Comparison of ENCODE assay signal across 22 cellular contexts in genomic region chr13:23467932-23468278, GRCh38. TPM values are rescaled to one million over a fixed set of nuclear protein-coding genes. Genes with fewer than 3 reads are reported as not detected.
DNase-seq lines count a peak whose midpoint lies in the region; ATAC-seq and TF ChIP-seq lines count a peak whose summit lies in the region.
"Had no signal": no experiment of that assay in that cellular context is flagged by ENCODE, and none has a peak within 500 bp of the region (broad histone marks: within the 10 kb centered on the region; RNA-seq: fewer than 3 reads in every experiment).

No MANE protein-coding gene starts in this region.

- peaks cover 10% of the 10 kb centered on the region for H3K9me3 Mint-ChIP-seq in WTC11
- H3K9me3 Mint-ChIP-seq: CD8-positive, alpha-beta T cell had no signal

- H3K4me3 Mint-ChIP-seq in WTC11 = no peak overlapping the region
- H3K4me3 Mint-ChIP-seq: CD8-positive, alpha-beta T cell had no signal

- H3K4me1 ChIP-seq in fibroblast of lung (ENCODE audit: control insufficient read depth, extremely low read depth, insufficient read depth, low read length) (peaks cover 9% of the 10 kb centered on the region), trophoblast cell (ENCODE audit: control insufficient read depth in 1 of 2, insufficient read depth in 2 of 2, low read length in 2 of 2) (peaks cover 10 to 20% of the 10 kb centered on the region in 2 experiments)

- peaks cover 25% of the 10 kb centered on the region for H3K27me3 Mint-ChIP-seq in WTC11 (ENCODE audit: low read depth)

- no peaks in the 10 kb centered on the region for H3K36me3 ChIP-seq in fibroblast of lung (ENCODE audit: control insufficient read depth, insufficient read depth, low read length)
- H3K36me3 ChIP-seq in trophoblast cell (ENCODE audit: control insufficient read depth in 1 of 2, insufficient read depth in 2 of 2, low read length in 2 of 2) = no peaks in the 10 kb centered on the region
- H3K36me3 ChIP-seq: SJCRH30 had no signal

- no peak overlapping the region for H3K27ac Mint-ChIP-seq in WTC11
- H3K27ac Mint-ChIP-seq: CD8-positive, alpha-beta T cell had no signal

- CTCF ChIA-PET in WTC11 (lab: Charles Lee) = interaction anchor here (1.0 to 2.5 kb wide), 13 partner anchors 13 to 422 kb away, joined by 3 to 21 read pairs (median 4); partner anchors contain the start of gene MIPEP

- H2AK5ac ChIP-seq in trophoblast cell (ENCODE audit: low read length) = no peak overlapping the region

- H3K27me3 ChIP-seq in fibroblast of lung (ENCODE audit: control insufficient read depth, insufficient read depth, low read length) (no peaks in the 10 kb centered on the region), trophoblast cell (ENCODE audit: insufficient read depth, low read length) (no peaks in the 10 kb centered on the region)
- H3K27me3 ChIP-seq: SJCRH30 had no signal

- no peak overlapping the region for H4K91ac ChIP-seq in trophoblast cell (ENCODE audit: low read depth, low read length)

- no peaks in the 10 kb centered on the region for H3K79me2 ChIP-seq in fibroblast of lung (ENCODE audit: control insufficient read depth, insufficient read depth, low read length)
- no peaks in the 10 kb centered on the region for H3K79me2 ChIP-seq in trophoblast cell (ENCODE audit: control insufficient read depth, insufficient read depth, low read length, poor library complexity)

- TF ChIP-seq CTCF in HFF-Myc (IDR thresholded peaks at IDR 0.05; ENCODE audit: low read depth, low read length, missing control alignments) (no peak), WTC11 (IDR thresholded peaks at IDR 0.05) (no peak), fibroblast of lung (conservative IDR thresholded peaks at IDR 0.05 in 1 of 2, IDR thresholded peaks at IDR 0.05 in 1 of 2; ENCODE audit: low read depth in 1 of 2, low read length in 2 of 2) (no peak)

- DNase-seq in HFF-Myc (ENCODE audit: extremely low read depth, low read depth) (no peak), WTC11 (ENCODE audit: low spot score) (no peak), fibroblast of lung (ENCODE audit: low read depth in 2 of 2) (no peak), trophoblast cell (no peak), NCI-H2171 (lab: John Stamatoyannopoulos, UW) (no peak)
- DNase-seq: CD8-positive, alpha-beta T cell; DMS 273 treated with DMSO at 0.1 percent for 48 hours; DMS79 treated with DMSO at 0.1 percent for 48 hours; GF-D8; Kasumi-1; NCI-H1105; NCI-H2029; NCI-H446 treated with DMSO at 0.1 percent for 48 hours; NCI-H526; PC-9 had no signal

- H2AFZ ChIP-seq in fibroblast of lung (ENCODE audit: low read length) (no peak overlapping the region), trophoblast cell (ENCODE audit: insufficient read depth, low read length, poor library complexity) (no peak overlapping the region)
- H2AFZ ChIP-seq: PC-9 had no signal

- no peaks in the 10 kb centered on the region for H3K36me3 Mint-ChIP-seq in WTC11
- H3K36me3 Mint-ChIP-seq: CD8-positive, alpha-beta T cell had no signal

- H4K12ac ChIP-seq in trophoblast cell (ENCODE audit: low read depth, low read length) = no peak overlapping the region

- no peak overlapping the region for H3K18ac ChIP-seq in trophoblast cell (ENCODE audit: low read length)

- peak overlapping the region; percentile 1 for H2BK120ac ChIP-seq in trophoblast cell (ENCODE audit: insufficient read depth, low read length, poor library complexity)

- no peak overlapping the region for H3K4ac ChIP-seq in trophoblast cell (ENCODE audit: low read depth, low read length)

- peak overlapping the region; percentile 38; the same call in 1 of the 2 replicates for H3K4me3 ChIP-seq in HFF-Myc (replicated peaks; ENCODE audit: low read depth, low read length)
- H3K4me3 ChIP-seq in fibroblast of lung (replicated peaks in 1 of 4; ENCODE audit: control extremely low read depth in 1 of 4, insufficient read depth in 1 of 4, low read depth in 3 of 4, low read length in 4 of 4) = no peak overlapping the region
- H3K4me3 ChIP-seq in trophoblast cell (ENCODE audit: low read depth, low read length) = no peak overlapping the region
- H3K4me3 ChIP-seq: PC-9 had no signal

- ATAC-seq in WTC11 (no peak), GM18511 (IDR thresholded peaks at IDR 0.05; ENCODE audit: unreplicated experiment) (no peak), GM19467 (IDR thresholded peaks at IDR 0.05; ENCODE audit: unreplicated experiment) (no peak)
- ATAC-seq: CD8-positive, alpha-beta T cell; HCT116; Right ventricle myocardium inferior had no signal

- H3K4me2 ChIP-seq in fibroblast of lung (ENCODE audit: extremely low read depth, insufficient read depth, low read length) (no peak overlapping the region), trophoblast cell (ENCODE audit: low read length) (no peak overlapping the region)
- H3K4me2 ChIP-seq: PC-9 had no signal

- peaks cover 29% of the 10 kb centered on the region for H3K4me1 Mint-ChIP-seq in WTC11

- no peak overlapping the region for H4K8ac ChIP-seq in trophoblast cell (ENCODE audit: low read depth, low read length)

- POLR2A ChIA-PET in WTC11 (lab: Charles Lee) = no interaction called here

- H3K9me3 ChIP-seq in fibroblast of lung (ENCODE audit: control insufficient read depth, insufficient read depth, low read depth, low read length) (no peaks in the 10 kb centered on the region), trophoblast cell (ENCODE audit: insufficient read depth, low read depth, low read length) (no peaks in the 10 kb centered on the region)
- H3K9me3 ChIP-seq: SJCRH30 had no signal

- no peak overlapping the region for H3K23ac ChIP-seq in trophoblast cell (ENCODE audit: low read length)

- H3K27ac ChIP-seq in fibroblast of lung (ENCODE audit: insufficient read depth, low read length) (peak overlapping the region; percentile 73), trophoblast cell (ENCODE audit: low read depth, low read length) (peak overlapping the region; percentile 72)
- H3K27ac ChIP-seq: C4-2B, HL-60, PC-9 had no signal

- no peak overlapping the region for H3K14ac ChIP-seq in trophoblast cell (ENCODE audit: low read length)

- H3K79me1 ChIP-seq in trophoblast cell (ENCODE audit: low read length) = peaks cover 14% of the 10 kb centered on the region

- no CpG with 5 or more reads among the region's 3 CpGs for WGBS in trophoblast cell (ENCODE audit: extremely low coverage, insufficient coverage, insufficient read length)

- no peak overlapping the region for H3K9ac ChIP-seq in fibroblast of lung (ENCODE audit: insufficient read depth, low read length)
- no peak overlapping the region for H3K9ac ChIP-seq in trophoblast cell (ENCODE audit: low read length)

- no peaks in the 10 kb centered on the region for H4K20me1 ChIP-seq in fibroblast of lung (ENCODE audit: control insufficient read depth, extremely low read depth, insufficient read depth, low read length)

- no peak overlapping the region for H2BK5ac ChIP-seq in trophoblast cell (ENCODE audit: low read depth, low read length, poor library complexity)

- no peak overlapping the region for H2BK12ac ChIP-seq in trophoblast cell (ENCODE audit: low read length)

TF ChIP-seq in WTC11, 78 proteins besides CTCF, POLR2A, EP300 and RAD21:
- TF ChIP-seq NR3C1 (CRISPR knock-in tag; conservative IDR thresholded peaks at IDR 0.05; ENCODE audit: low read depth) (no peak), HMGA2 (CRISPR knock-in tag; IDR thresholded peaks at IDR 0.05) (peak; percentile 99)

RNA-seq across cellular contexts. Expression of gene SACS, which starts 34.4 kb away (rescaled TPM):
- 30.5 to 35.2 TPM (median 30.8 TPM) in 3 replicates for total RNA-seq in WTC11 (2021)
- total RNA-seq in fibroblast of lung = 61.9 and 94.5 TPM in 2 replicates
- 41.9 and 43.1 TPM in 2 replicates for polyA plus RNA-seq in fibroblast of lung
- polyA plus RNA-seq in fibroblast of lung (2012) = 28.6 and 35.0 TPM in 2 replicates
- 208 and 246 TPM in 2 replicates for polyA minus RNA-seq in fibroblast of lung (ENCODE audit: low replicate concordance)
- polyA plus RNA-seq in trophoblast cell (2013) = 13.0 and 13.3 TPM in 2 replicates
